1 cellular context compared by ENCODE assay signal in genomic region chr7:129438839-129439640, GRCh38.
TF ChIP-seq lines count a peak whose summit lies in the region.

No MANE protein-coding gene starts in this region.

TF ChIP-seq in K562, 482 proteins besides CTCF, POLR2A, EP300 and RAD21 (continued from another document):
- TF ChIP-seq, protein P1, sequence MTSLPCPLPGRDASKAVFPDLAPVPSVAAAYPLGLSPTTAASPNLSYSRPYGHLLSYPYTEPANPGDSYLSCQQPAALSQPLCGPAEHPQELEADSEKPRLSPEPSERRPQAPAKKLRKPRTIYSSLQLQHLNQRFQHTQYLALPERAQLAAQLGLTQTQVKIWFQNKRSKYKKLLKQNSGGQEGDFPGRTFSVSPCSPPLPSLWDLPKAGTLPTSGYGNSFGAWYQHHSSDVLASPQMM (CRISPR knock-in tag; IDR thresholded peaks at IDR 0.05) = no peak
- TF ChIP-seq ZNF263 (CRISPR knock-in tag; IDR thresholded peaks at IDR 0.05; ENCODE audit: borderline replicate concordance) = peak; percentile 24; the same call in 1 of the 2 replicates
- TF ChIP-seq, protein P2, sequence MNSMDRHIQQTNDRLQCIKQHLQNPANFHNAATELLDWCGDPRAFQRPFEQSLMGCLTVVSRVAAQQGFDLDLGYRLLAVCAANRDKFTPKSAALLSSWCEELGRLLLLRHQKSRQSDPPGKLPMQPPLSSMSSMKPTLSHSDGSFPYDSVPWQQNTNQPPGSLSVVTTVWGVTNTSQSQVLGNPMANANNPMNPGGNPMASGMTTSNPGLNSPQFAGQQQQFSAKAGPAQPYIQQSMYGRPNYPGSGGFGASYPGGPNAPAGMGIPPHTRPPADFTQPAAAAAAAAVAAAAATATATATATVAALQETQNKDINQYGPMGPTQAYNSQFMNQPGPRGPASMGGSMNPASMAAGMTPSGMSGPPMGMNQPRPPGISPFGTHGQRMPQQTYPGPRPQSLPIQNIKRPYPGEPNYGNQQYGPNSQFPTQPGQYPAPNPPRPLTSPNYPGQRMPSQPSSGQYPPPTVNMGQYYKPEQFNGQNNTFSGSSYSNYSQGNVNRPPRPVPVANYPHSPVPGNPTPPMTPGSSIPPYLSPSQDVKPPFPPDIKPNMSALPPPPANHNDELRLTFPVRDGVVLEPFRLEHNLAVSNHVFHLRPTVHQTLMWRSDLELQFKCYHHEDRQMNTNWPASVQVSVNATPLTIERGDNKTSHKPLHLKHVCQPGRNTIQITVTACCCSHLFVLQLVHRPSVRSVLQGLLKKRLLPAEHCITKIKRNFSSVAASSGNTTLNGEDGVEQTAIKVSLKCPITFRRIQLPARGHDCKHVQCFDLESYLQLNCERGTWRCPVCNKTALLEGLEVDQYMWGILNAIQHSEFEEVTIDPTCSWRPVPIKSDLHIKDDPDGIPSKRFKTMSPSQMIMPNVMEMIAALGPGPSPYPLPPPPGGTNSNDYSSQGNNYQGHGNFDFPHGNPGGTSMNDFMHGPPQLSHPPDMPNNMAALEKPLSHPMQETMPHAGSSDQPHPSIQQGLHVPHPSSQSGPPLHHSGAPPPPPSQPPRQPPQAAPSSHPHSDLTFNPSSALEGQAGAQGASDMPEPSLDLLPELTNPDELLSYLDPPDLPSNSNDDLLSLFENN (IDR thresholded peaks at IDR 0.05; ENCODE audit: low read depth in 2 of 2, low read length in 2 of 2) = peak in 1 of 2 experiments; percentile 79; a peak in 1 of 4 replicates
- TF ChIP-seq XRCC3 (IDR thresholded peaks at IDR 0.05) = no peak
- TF ChIP-seq FOXJ2 (tag; IDR thresholded peaks at IDR 0.05) = 0 out of 2 replicates have a peak, but pooled peaks have one; percentile 43
- TF ChIP-seq, protein P3, sequence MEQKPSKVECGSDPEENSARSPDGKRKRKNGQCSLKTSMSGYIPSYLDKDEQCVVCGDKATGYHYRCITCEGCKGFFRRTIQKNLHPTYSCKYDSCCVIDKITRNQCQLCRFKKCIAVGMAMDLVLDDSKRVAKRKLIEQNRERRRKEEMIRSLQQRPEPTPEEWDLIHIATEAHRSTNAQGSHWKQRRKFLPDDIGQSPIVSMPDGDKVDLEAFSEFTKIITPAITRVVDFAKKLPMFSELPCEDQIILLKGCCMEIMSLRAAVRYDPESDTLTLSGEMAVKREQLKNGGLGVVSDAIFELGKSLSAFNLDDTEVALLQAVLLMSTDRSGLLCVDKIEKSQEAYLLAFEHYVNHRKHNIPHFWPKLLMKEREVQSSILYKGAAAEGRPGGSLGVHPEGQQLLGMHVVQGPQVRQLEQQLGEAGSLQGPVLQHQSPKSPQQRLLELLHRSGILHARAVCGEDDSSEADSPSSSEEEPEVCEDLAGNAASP (IDR thresholded peaks at IDR 0.05) = no peak
- no peak for TF ChIP-seq ZBTB26 (CRISPR knock-in tag; IDR thresholded peaks at IDR 0.05)
- TF ChIP-seq, protein P4, sequence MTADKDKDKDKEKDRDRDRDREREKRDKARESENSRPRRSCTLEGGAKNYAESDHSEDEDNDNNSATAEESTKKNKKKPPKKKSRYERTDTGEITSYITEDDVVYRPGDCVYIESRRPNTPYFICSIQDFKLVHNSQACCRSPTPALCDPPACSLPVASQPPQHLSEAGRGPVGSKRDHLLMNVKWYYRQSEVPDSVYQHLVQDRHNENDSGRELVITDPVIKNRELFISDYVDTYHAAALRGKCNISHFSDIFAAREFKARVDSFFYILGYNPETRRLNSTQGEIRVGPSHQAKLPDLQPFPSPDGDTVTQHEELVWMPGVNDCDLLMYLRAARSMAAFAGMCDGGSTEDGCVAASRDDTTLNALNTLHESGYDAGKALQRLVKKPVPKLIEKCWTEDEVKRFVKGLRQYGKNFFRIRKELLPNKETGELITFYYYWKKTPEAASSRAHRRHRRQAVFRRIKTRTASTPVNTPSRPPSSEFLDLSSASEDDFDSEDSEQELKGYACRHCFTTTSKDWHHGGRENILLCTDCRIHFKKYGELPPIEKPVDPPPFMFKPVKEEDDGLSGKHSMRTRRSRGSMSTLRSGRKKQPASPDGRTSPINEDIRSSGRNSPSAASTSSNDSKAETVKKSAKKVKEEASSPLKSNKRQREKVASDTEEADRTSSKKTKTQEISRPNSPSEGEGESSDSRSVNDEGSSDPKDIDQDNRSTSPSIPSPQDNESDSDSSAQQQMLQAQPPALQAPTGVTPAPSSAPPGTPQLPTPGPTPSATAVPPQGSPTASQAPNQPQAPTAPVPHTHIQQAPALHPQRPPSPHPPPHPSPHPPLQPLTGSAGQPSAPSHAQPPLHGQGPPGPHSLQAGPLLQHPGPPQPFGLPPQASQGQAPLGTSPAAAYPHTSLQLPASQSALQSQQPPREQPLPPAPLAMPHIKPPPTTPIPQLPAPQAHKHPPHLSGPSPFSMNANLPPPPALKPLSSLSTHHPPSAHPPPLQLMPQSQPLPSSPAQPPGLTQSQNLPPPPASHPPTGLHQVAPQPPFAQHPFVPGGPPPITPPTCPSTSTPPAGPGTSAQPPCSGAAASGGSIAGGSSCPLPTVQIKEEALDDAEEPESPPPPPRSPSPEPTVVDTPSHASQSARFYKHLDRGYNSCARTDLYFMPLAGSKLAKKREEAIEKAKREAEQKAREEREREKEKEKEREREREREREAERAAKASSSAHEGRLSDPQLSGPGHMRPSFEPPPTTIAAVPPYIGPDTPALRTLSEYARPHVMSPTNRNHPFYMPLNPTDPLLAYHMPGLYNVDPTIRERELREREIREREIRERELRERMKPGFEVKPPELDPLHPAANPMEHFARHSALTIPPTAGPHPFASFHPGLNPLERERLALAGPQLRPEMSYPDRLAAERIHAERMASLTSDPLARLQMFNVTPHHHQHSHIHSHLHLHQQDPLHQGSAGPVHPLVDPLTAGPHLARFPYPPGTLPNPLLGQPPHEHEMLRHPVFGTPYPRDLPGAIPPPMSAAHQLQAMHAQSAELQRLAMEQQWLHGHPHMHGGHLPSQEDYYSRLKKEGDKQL (CRISPR knock-in tag; IDR thresholded peaks at IDR 0.05; ENCODE audit: borderline replicate concordance) = no peak
- TF ChIP-seq ZNF165 (CRISPR knock-in tag; IDR thresholded peaks at IDR 0.05; ENCODE audit: borderline replicate concordance) = no peak
- no peak for TF ChIP-seq ZNF695 (CRISPR knock-in tag; IDR thresholded peaks at IDR 0.05)
- TF ChIP-seq THRB (CRISPR knock-in tag; conservative IDR thresholded peaks at IDR 0.05) = peak; percentile 67; the same call in 1 of the 2 replicates
- TF ChIP-seq NCOA4 (IDR thresholded peaks at IDR 0.05; ENCODE audit: partially characterized antibody) = no peak
- no peak for TF ChIP-seq MCM7 (IDR thresholded peaks at IDR 0.05)
- no peak for TF ChIP-seq SRSF3 (IDR thresholded peaks at IDR 0.05; ENCODE audit: insufficient read depth, low read length)
- TF ChIP-seq JUNB (CRISPR knock-in tag; conservative IDR thresholded peaks at IDR 0.05) = peak; percentile 74
- no peak for TF ChIP-seq NR3C1 (CRISPR knock-in tag; IDR thresholded peaks at IDR 0.05)
- peak in 1 of 2 experiments; percentile 63; a peak in 1 of 4 replicates for TF ChIP-seq CSDE1 (IDR thresholded peaks at IDR 0.05)
- TF ChIP-seq MLLT1 (IDR thresholded peaks at IDR 0.05) = no peak
- TF ChIP-seq HDAC1 (IDR thresholded peaks at IDR 0.05) = peak in 1 of 2 experiments; percentile 83; a peak in 3 of 4 replicates
- no peak for TF ChIP-seq ZBTB7A (IDR thresholded peaks at IDR 0.05; ENCODE audit: borderline replicate concordance, control insufficient read depth, low read depth, low read length)
- TF ChIP-seq ELF1 (tag; IDR thresholded peaks at IDR 0.05) = peak; percentile 70; the same call in 1 of the 2 replicates
- no peak for TF ChIP-seq RFX5 (IDR thresholded peaks at IDR 0.05; ENCODE audit: low read depth, low read length)
- no peak for TF ChIP-seq ZHX1 (conservative IDR thresholded peaks at IDR 0.05; ENCODE audit: low read length)
- no peak for TF ChIP-seq ZNF444 (CRISPR knock-in tag; IDR thresholded peaks at IDR 0.05)
- TF ChIP-seq, protein P5, sequence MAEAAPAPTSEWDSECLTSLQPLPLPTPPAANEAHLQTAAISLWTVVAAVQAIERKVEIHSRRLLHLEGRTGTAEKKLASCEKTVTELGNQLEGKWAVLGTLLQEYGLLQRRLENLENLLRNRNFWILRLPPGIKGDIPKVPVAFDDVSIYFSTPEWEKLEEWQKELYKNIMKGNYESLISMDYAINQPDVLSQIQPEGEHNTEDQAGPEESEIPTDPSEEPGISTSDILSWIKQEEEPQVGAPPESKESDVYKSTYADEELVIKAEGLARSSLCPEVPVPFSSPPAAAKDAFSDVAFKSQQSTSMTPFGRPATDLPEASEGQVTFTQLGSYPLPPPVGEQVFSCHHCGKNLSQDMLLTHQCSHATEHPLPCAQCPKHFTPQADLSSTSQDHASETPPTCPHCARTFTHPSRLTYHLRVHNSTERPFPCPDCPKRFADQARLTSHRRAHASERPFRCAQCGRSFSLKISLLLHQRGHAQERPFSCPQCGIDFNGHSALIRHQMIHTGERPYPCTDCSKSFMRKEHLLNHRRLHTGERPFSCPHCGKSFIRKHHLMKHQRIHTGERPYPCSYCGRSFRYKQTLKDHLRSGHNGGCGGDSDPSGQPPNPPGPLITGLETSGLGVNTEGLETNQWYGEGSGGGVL (CRISPR knock-in tag; IDR thresholded peaks at IDR 0.05) = no peak
- peak; percentile 90; the same call in 1 of the 2 replicates for TF ChIP-seq ZNF584 (CRISPR knock-in tag; IDR thresholded peaks at IDR 0.05; ENCODE audit: low read depth)
- no peak; the same call in none of the 2 replicates for TF ChIP-seq PHB2 (IDR thresholded peaks at IDR 0.05; ENCODE audit: low read depth)
- TF ChIP-seq, protein P6, sequence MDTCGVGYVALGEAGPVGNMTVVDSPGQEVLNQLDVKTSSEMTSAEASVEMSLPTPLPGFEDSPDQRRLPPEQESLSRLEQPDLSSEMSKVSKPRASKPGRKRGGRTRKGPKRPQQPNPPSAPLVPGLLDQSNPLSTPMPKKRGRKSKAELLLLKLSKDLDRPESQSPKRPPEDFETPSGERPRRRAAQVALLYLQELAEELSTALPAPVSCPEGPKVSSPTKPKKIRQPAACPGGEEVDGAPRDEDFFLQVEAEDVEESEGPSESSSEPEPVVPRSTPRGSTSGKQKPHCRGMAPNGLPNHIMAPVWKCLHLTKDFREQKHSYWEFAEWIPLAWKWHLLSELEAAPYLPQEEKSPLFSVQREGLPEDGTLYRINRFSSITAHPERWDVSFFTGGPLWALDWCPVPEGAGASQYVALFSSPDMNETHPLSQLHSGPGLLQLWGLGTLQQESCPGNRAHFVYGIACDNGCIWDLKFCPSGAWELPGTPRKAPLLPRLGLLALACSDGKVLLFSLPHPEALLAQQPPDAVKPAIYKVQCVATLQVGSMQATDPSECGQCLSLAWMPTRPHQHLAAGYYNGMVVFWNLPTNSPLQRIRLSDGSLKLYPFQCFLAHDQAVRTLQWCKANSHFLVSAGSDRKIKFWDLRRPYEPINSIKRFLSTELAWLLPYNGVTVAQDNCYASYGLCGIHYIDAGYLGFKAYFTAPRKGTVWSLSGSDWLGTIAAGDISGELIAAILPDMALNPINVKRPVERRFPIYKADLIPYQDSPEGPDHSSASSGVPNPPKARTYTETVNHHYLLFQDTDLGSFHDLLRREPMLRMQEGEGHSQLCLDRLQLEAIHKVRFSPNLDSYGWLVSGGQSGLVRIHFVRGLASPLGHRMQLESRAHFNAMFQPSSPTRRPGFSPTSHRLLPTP (IDR thresholded peaks at IDR 0.05; ENCODE audit: borderline replicate concordance, extremely low read depth, insufficient read length) = no peak
- TF ChIP-seq NCOA6 (IDR thresholded peaks at IDR 0.05) = no peak
- TF ChIP-seq RBM15 (IDR thresholded peaks at IDR 0.05; ENCODE audit: insufficient read depth, low read length) = no peak
TF ChIP-seq in K562: peak in this region for 186.
